Comparison of ENCODE assay signal across 2 cellular contexts in genomic region chr22:22031183-22031560, GRCh38.
TF ChIP-seq lines count a peak whose summit lies in the region.

No MANE protein-coding gene starts in this region.

TF ChIP-seq in GM12891, 5 proteins besides CTCF, POLR2A, EP300 and RAD21:
- TF ChIP-seq SPI1 (IDR thresholded peaks at IDR 0.05; ENCODE audit: low read depth, low read length): peak; percentile 95
- no peak for TF ChIP-seq PAX5 (IDR thresholded peaks at IDR 0.05; ENCODE audit: insufficient read depth, low read length, severe bottlenecking)
- no peak for TF ChIP-seq POU2F2 (IDR thresholded peaks at IDR 0.05; ENCODE audit: low read depth, low read length)
TF ChIP-seq in GM12891: peak in this region for 1.

TF ChIP-seq in GM23338, 12 proteins besides CTCF, POLR2A, EP300 and RAD21 (continued from another document):
- no peak for TF ChIP-seq POLR2AphosphoS5 (IDR thresholded peaks at IDR 0.05; ENCODE audit: low read depth)
- TF ChIP-seq, protein P1, sequence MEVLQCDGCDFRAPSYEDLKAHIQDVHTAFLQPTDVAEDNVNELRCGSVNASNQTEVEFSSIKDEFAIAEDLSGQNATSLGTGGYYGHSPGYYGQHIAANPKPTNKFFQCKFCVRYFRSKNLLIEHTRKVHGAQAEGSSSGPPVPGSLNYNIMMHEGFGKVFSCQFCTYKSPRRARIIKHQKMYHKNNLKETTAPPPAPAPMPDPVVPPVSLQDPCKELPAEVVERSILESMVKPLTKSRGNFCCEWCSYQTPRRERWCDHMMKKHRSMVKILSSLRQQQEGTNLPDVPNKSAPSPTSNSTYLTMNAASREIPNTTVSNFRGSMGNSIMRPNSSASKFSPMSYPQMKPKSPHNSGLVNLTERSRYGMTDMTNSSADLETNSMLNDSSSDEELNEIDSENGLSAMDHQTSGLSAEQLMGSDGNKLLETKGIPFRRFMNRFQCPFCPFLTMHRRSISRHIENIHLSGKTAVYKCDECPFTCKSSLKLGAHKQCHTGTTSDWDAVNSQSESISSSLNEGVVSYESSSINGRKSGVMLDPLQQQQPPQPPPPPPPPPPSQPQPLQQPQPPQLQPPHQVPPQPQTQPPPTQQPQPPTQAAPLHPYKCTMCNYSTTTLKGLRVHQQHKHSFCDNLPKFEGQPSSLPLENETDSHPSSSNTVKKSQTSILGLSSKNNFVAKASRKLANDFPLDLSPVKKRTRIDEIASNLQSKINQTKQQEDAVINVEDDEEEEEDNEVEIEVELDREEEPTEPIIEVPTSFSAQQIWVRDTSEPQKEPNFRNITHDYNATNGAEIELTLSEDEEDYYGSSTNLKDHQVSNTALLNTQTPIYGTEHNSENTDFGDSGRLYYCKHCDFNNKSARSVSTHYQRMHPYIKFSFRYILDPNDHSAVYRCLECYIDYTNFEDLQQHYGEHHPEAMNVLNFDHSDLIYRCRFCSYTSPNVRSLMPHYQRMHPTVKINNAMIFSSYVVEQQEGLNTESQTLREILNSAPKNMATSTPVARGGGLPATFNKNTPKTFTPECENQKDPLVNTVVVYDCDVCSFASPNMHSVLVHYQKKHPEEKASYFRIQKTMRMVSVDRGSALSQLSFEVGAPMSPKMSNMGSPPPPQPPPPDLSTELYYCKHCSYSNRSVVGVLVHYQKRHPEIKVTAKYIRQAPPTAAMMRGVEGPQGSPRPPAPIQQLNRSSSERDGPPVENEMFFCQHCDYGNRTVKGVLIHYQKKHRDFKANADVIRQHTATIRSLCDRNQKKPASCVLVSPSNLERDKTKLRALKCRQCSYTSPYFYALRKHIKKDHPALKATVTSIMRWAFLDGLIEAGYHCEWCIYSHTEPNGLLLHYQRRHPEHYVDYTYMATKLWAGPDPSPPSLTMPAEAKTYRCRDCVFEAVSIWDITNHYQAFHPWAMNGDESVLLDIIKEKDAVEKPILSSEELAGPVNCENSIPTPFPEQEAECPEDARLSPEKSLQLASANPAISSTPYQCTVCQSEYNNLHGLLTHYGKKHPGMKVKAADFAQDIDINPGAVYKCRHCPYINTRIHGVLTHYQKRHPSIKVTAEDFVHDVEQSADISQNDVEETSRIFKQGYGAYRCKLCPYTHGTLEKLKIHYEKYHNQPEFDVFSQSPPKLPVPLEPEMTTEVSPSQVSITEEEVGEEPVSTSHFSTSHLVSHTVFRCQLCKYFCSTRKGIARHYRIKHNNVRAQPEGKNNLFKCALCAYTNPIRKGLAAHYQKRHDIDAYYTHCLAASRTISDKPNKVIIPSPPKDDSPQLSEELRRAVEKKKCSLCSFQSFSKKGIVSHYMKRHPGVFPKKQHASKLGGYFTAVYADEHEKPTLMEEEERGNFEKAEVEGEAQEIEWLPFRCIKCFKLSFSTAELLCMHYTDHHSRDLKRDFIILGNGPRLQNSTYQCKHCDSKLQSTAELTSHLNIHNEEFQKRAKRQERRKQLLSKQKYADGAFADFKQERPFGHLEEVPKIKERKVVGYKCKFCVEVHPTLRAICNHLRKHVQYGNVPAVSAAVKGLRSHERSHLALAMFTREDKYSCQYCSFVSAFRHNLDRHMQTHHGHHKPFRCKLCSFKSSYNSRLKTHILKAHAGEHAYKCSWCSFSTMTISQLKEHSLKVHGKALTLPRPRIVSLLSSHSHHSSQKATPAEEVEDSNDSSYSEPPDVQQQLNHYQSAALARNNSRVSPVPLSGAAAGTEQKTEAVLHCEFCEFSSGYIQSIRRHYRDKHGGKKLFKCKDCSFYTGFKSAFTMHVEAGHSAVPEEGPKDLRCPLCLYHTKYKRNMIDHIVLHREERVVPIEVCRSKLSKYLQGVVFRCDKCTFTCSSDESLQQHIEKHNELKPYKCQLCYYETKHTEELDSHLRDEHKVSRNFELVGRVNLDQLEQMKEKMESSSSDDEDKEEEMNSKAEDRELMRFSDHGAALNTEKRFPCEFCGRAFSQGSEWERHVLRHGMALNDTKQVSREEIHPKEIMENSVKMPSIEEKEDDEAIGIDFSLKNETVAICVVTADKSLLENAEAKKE (CRISPR knock-in tag; IDR thresholded peaks at IDR 0.05): no peak
